18 cellular contexts compared by ENCODE assay signal in the genomic region with DNA sequence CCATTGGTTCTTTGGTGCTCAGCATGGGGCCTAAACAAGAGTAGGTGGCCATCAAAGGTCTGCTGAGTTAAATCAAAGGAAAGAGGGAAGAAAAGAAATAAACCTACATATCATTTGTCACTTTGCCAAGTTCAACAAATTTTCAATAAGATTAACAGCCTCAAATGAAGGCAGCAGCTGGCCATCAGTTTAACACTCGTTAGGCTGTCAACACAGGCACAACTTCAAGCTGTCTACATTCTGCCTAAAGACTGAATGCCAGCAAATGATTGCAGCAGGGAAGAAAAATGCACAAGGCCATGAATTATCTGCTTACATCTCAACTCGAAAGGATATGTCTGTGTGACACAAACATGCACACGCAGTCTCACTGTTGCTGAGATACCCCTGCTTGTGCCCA. TPM values are rescaled to one million over a fixed set of nuclear protein-coding genes. Genes with fewer than 3 reads are reported as not detected.
DNase-seq lines count a peak whose midpoint lies in the region; FAIRE-seq and TF ChIP-seq lines count a peak whose summit lies in the region.
"Had no signal": no experiment of that assay in that cellular context is flagged by ENCODE, and none has a peak within 500 bp of the region (broad histone marks: within the 10 kb centered on the region; RNA-seq: fewer than 3 reads in every experiment).

No MANE protein-coding gene starts in this region.

- FAIRE-seq in small intestine (lab: Jason Lieb, UNC), result no peak
- FAIRE-seq: A204.1, HTR-8/SVneo had no signal

- H3K27ac ChIP-seq in KMS-11 (peak overlapping the region; percentile 36; the same call in 1 of the 2 replicates), WERI-Rb-1 (peak overlapping the region; percentile 24), small intestine (ENCODE audit: low read depth in 1 of 2, low read length in 1 of 2) (no peak overlapping the region)
- H3K27ac ChIP-seq: GM23248 had no signal

- H3K27me3 ChIP-seq in KMS-11 (ENCODE audit: insufficient read depth, low read depth) (no peaks in the 10 kb centered on the region), WERI-Rb-1 (ENCODE audit: insufficient read depth, low read depth, severe bottlenecking) (no peaks in the 10 kb centered on the region), small intestine (ENCODE audit: control insufficient read depth in 2 of 2, insufficient read depth in 2 of 2, low read length in 2 of 2) (no peaks in the 10 kb centered on the region)

- H3K4me3 ChIP-seq in KMS-11 (IDR thresholded peaks at IDR 0.05; ENCODE audit: insufficient read depth, low read depth, low read length) (no peak overlapping the region), WERI-Rb-1 (ENCODE audit: low read depth, low read length) (no peak overlapping the region), small intestine (ENCODE audit: low read depth in 1 of 2, low read length in 2 of 2) (no peak overlapping the region)
- H3K4me3 ChIP-seq: GM23248 had no signal

- no peaks in the 10 kb centered on the region for H3K79me2 ChIP-seq in KMS-11 (ENCODE audit: insufficient read depth, low read depth)

- TF ChIP-seq CTCF in KMS-11 (conservative IDR thresholded peaks at IDR 0.05; ENCODE audit: low read depth, low read length), result no peak
- no peak for TF ChIP-seq CTCF in WERI-Rb-1 (IDR thresholded peaks at IDR 0.05; ENCODE audit: low read depth, low read length)

- H3K4me1 ChIP-seq in KMS-11 (ENCODE audit: low read depth, poor library complexity, severe bottlenecking) (peaks cover 44% of the 10 kb centered on the region), small intestine (ENCODE audit: control insufficient read depth in 2 of 2, insufficient read depth in 1 of 2, low read depth in 1 of 2, low read length in 1 of 2) (no peaks in the 10 kb centered on the region)
- H3K4me1 ChIP-seq: Caco-2 had no signal

- H3K36me3 ChIP-seq in KMS-11 (ENCODE audit: insufficient read depth), result no peaks in the 10 kb centered on the region
- H3K36me3 ChIP-seq in WERI-Rb-1, result no peaks in the 10 kb centered on the region
- peaks cover 3 to 19% of the 10 kb centered on the region in 2 donors for H3K36me3 ChIP-seq in small intestine (ENCODE audit: control insufficient read depth in 2 of 2, insufficient read depth in 2 of 2, low read length in 2 of 2)

- peak; percentile 12 to 66 for DNase-seq in NCI-H524 (lab: John Stamatoyannopoulos, UW)
- no peak for DNase-seq in NCI-H524 treated with DMSO at 0.1 percent for 48 hours (lab: John Stamatoyannopoulos, UW)
- DNase-seq in WERI-Rb-1, result no peak
- DNase-seq in small intestine, result peak; percentile 3
- no peak for DNase-seq in activated CD4-positive, alpha-beta T cell treated with anti-CD3 and anti-CD28 coated beads, Interleukin-2, amount 50 U/mL, for 48 hours
- no peak for DNase-seq in T-helper 1 cell
- DNase-seq in erythroblast (lab: John Stamatoyannopoulos, UW), result no peak
- DNase-seq: Caco-2, DND-41, GDM1, GM23248, NCI-H187, NCI-H526 treated with DMSO at 0.1 percent for 48 hours, SHP77 treated with DMSO at 0.1 percent for 48 hours had no signal

- WGBS in small intestine, 3 donors, result 27 to 56% (median 53%) methylated on average over 3 of the region's 3 CpGs

- TF ChIP-seq POLR2A in erythroblast (IDR thresholded peaks at IDR 0.05; ENCODE audit: low read length), result no peak

- no peak overlapping the region for H3K9ac ChIP-seq in KMS-11
- H3K9ac ChIP-seq: GM23248 had no signal

- H3K4me2 ChIP-seq in KMS-11, result peak overlapping the region; percentile 84

- no peaks in the 10 kb centered on the region for H4K20me1 ChIP-seq in KMS-11 (ENCODE audit: insufficient read depth)

- H2AFZ ChIP-seq in KMS-11 (ENCODE audit: low read depth), result peak overlapping the region; percentile 44
- H2AFZ ChIP-seq: GM23248 had no signal

- H3K9me3 ChIP-seq in WERI-Rb-1 (ENCODE audit: severe bottlenecking), result no peaks in the 10 kb centered on the region
- no peaks in the 10 kb centered on the region for H3K9me3 ChIP-seq in small intestine (ENCODE audit: control insufficient read depth, low read depth)
- H3K9me3 ChIP-seq: Caco-2 had no signal

RNA-seq across cellular contexts. Expression of gene TRIM66, which starts 40.2 kb away (rescaled TPM):
- 1 to 10 TPM; 1.4 to 4.9 (median 3.1) TPM for polyA plus RNA-seq in small intestine

RNA-seq across cellular contexts. Expression of gene RPL27A, which starts 40.4 kb away (rescaled TPM):
- polyA plus RNA-seq in small intestine, result 1,000 to 10,000 TPM; 2,503 to 4,316 (median 3,232) TPM

RNA-seq across cellular contexts. Expression of gene STK33, which starts 48.2 kb away (rescaled TPM):
- 1 to 10 TPM in 2 of 3 donors, under 1 TPM in 1; 0.89 to 2.6 (median 2.4) TPM for polyA plus RNA-seq in small intestine
- polyA plus RNA-seq: CD14-positive monocyte, GM23248 had no signal

Comparison
In these comparisons a context has a peak if more than half of its experiments do, and no peak if none do; other contexts are left out.
1. DNase-seq: peak in NCI-H524 (2 of 2) and small intestine (single experiment); none in NCI-H524 treated with DMSO at 0.1 percent for 48 hours (single experiment), WERI-Rb-1 (single experiment), activated CD4-positive, alpha-beta T cell treated with anti-CD3 and anti-CD28 coated beads, Interleukin-2, amount 50 U/mL, for 48 hours (0 of 2), T-helper 1 cell (0 of 5) and erythroblast (0 of 2).
2. H3K27ac ChIP-seq: peak in KMS-11 (single experiment) and WERI-Rb-1 (single experiment); none in small intestine (0 of 2).